Comparison of ENCODE assay signal across 8 cellular contexts in the genomic region with DNA sequence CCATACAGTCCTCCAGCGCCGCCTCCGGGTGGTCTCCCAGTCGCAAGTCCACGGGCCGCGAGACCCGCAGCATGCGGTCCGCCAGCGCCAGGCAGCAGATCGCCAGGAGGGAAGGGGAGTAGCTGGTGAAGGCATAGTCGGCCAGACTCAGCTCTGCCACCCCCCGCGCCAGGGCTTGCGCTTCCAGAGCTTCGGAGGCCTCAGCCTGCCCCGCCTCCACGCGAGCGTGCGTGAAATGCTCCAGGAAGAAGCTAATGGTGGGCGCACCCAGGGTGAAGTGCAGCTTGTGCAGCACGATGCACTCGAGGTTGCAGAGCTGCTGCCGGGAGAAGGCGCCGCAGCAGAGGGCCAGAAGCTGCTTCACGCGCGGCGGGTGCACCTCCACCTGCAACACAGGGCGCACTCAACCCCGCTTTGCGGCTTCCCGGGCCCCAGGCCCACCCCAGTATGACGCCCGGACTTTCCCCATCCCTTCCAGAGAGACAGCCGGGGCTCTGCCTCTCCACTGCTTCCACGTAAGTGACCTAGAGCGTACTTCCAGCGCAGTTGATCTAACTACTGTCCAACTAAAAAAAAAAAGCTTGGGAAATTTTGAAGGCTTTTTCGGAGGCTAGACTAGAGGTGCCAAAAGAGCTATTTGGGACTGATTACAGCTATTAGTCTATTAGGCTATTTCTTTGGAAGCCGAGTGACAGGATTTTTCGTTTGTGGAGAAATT. TPM values are rescaled to one million over a fixed set of nuclear protein-coding genes. Genes with fewer than 3 reads are reported as not detected.
DNase-seq lines count a peak whose midpoint lies in the region; ATAC-seq and TF ChIP-seq lines count a peak whose summit lies in the region.

No MANE protein-coding gene starts in this region.

- peaks cover 18% of the 10 kb centered on the region for H3K4me1 ChIP-seq in HAP-1
- peaks cover 6% of the 10 kb centered on the region for H3K4me1 ChIP-seq in iPS DF 6.9 (ENCODE audit: control insufficient read depth, insufficient read depth, low read length)

- H3K4me3 Mint-ChIP-seq in activated T-cell treated with anti-CD3 and anti-CD28 coated beads, Interleukin-2, amount 50 U/mL, for 4 hours: peak overlapping the region; percentile 79
- H3K4me3 Mint-ChIP-seq in stimulated activated memory B cell treated with anti-CD40 and anti-IgM and Interleukin-4, amounts not matched to agents 10 μg/mL and 1 μg/mL and 100 μg/mL, for 72 hours: peak overlapping the region; percentile 84

- H3K9me3 Mint-ChIP-seq in activated T-cell treated with anti-CD3 and anti-CD28 coated beads, Interleukin-2, amount 50 U/mL, for 4 hours: no peaks in the 10 kb centered on the region
- H3K9me3 Mint-ChIP-seq in stimulated activated memory B cell treated with anti-CD40 and anti-IgM and Interleukin-4, amounts not matched to agents 10 μg/mL and 1 μg/mL and 100 μg/mL, for 72 hours: no peaks in the 10 kb centered on the region

- no peak for TF ChIP-seq CTCF in AG09309 (IDR thresholded peaks at IDR 0.05; ENCODE audit: control insufficient read depth, insufficient read depth, low read depth, low read length, missing control alignments)

- H3K27me3 ChIP-seq in HAP-1 (ENCODE audit: low read depth) (no peaks in the 10 kb centered on the region), iPS DF 6.9 (ENCODE audit: control insufficient read depth, insufficient read depth, low read length) (peaks cover 79% of the 10 kb centered on the region)

- no peaks in the 10 kb centered on the region for H3K9me3 ChIP-seq in HAP-1
- H3K9me3 ChIP-seq in iPS DF 6.9 (ENCODE audit: control insufficient read depth, insufficient read depth, low read length): no peaks in the 10 kb centered on the region

- WGBS in iPS DF 6.9 (ENCODE audit: insufficient coverage, insufficient read length): no CpG with 5 or more reads among the region's 45 CpGs

- DNase-seq in AG09309 (ENCODE audit: low read depth) (no peak), HAP-1 (ENCODE audit: low spot score in 2 of 2) (peak in 1 of 2 experiments; percentile 67), iPS DF 6.9 (ENCODE audit: low read depth, low spot score) (no peak), NAMALWA (ENCODE audit: low spot score) (no peak)
- DNase-seq in activated T-cell treated with anti-CD3 and anti-CD28 coated beads, Interleukin-2, amount 50 U/mL, for 4 hours: no peak

- H3K36me3 ChIP-seq in HAP-1 (replicated peaks): peaks cover 8% of the 10 kb centered on the region; the same call in 1 of the 2 replicates
- H3K36me3 ChIP-seq in iPS DF 6.9 (ENCODE audit: control insufficient read depth, insufficient read depth, low read length): no peaks in the 10 kb centered on the region; the same call in 1 of the 2 replicates

- peak overlapping the region; percentile 53 for H3K4me3 ChIP-seq in AG09309 (ENCODE audit: control insufficient read depth, low read depth, low read length)
- peak overlapping the region; percentile 65 for H3K4me3 ChIP-seq in HAP-1
- H3K4me3 ChIP-seq in iPS DF 6.9 (ENCODE audit: low read length): peak overlapping the region; percentile 23; the same call in 1 of the 2 replicates

- no peaks in the 10 kb centered on the region for H3K36me3 Mint-ChIP-seq in activated T-cell treated with anti-CD3 and anti-CD28 coated beads, Interleukin-2, amount 50 U/mL, for 4 hours (ENCODE audit: insufficient read depth)
- no peaks in the 10 kb centered on the region for H3K36me3 Mint-ChIP-seq in stimulated activated memory B cell treated with anti-CD40 and anti-IgM and Interleukin-4, amounts not matched to agents 10 μg/mL and 1 μg/mL and 100 μg/mL, for 72 hours

- H3K27me3 Mint-ChIP-seq in activated T-cell treated with anti-CD3 and anti-CD28 coated beads, Interleukin-2, amount 50 U/mL, for 4 hours (ENCODE audit: low read depth): peaks cover 75% of the 10 kb centered on the region
- H3K27me3 Mint-ChIP-seq in stimulated activated memory B cell treated with anti-CD40 and anti-IgM and Interleukin-4, amounts not matched to agents 10 μg/mL and 1 μg/mL and 100 μg/mL, for 72 hours: peaks cover 76% of the 10 kb centered on the region

- no peak for ATAC-seq in activated T-cell treated with anti-CD3 and anti-CD28 coated beads, Interleukin-2, amount 50 U/mL, for 4 hours
- ATAC-seq in stimulated activated memory B cell treated with anti-CD40 and anti-IgM and Interleukin-4, amounts not matched to agents 10 μg/mL and 1 μg/mL and 100 μg/mL, for 72 hours: no peak
- ATAC-seq in GM19351 (IDR thresholded peaks at IDR 0.05; ENCODE audit: unreplicated experiment): no peak
- ATAC-seq in GM18502 (IDR thresholded peaks at IDR 0.05; ENCODE audit: poor library complexity, unreplicated experiment): no peak

- in situ Hi-C loops in HAP-1 (cut with MboI; ENCODE audit: low sequenced_read_pairs): no loop called here

- H3K27ac Mint-ChIP-seq in stimulated activated memory B cell treated with anti-CD40 and anti-IgM and Interleukin-4, amounts not matched to agents 10 μg/mL and 1 μg/mL and 100 μg/mL, for 72 hours: peak overlapping the region; percentile 33

- peaks cover 33% of the 10 kb centered on the region for H3K4me1 Mint-ChIP-seq in activated T-cell treated with anti-CD3 and anti-CD28 coated beads, Interleukin-2, amount 50 U/mL, for 4 hours (ENCODE audit: low read depth)
- peaks cover 39% of the 10 kb centered on the region for H3K4me1 Mint-ChIP-seq in stimulated activated memory B cell treated with anti-CD40 and anti-IgM and Interleukin-4, amounts not matched to agents 10 μg/mL and 1 μg/mL and 100 μg/mL, for 72 hours

- H3K27ac ChIP-seq in iPS DF 6.9 (ENCODE audit: low read length): no peak overlapping the region

RNA-seq across cellular contexts. Expression of a gene that starts 1.8 kb away (rescaled TPM):
- total RNA-seq in activated T-cell treated with anti-CD3 and anti-CD28 coated beads, Interleukin-2, amount 50 U/mL, for 4 hours: not detected

RNA-seq across cellular contexts. Expression of a gene that starts 4.5 kb away (rescaled TPM):
- total RNA-seq in activated T-cell treated with anti-CD3 and anti-CD28 coated beads, Interleukin-2, amount 50 U/mL, for 4 hours: not detected

RNA-seq across cellular contexts. Expression of a gene that starts 58.7 kb away (rescaled TPM):
- under 1 TPM in 2 of 3 donors, not detected in 1; 0.11 to 0.16 TPM for total RNA-seq in activated T-cell treated with anti-CD3 and anti-CD28 coated beads, Interleukin-2, amount 50 U/mL, for 4 hours
